Comparison of ENCODE assay signal across 13 cellular contexts in the genomic region with DNA sequence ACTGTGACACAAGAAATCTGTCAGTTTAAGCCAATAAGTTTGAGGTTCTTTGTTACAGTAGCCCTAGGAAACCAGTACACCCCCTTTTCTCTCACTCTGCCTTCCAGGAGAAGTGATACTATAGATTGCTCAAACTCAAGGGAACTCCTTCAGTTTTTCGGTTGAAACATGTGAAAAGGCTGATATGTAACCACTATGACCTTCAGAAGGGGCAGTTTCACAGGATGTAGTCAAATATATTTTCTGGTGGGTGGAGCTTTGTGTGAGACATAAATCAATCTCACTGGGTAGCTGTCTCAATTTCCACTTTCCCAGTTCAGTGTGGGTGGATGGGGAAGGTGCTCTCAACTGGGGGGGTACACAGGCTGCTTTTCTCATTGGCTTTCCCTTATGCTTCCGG. TPM values are rescaled to one million over a fixed set of nuclear protein-coding genes. Genes with fewer than 3 reads are reported as not detected.
A peak's percentile ranks its signal among the peaks of the same experiment; 100 is the strongest.
DNase-seq lines count a peak whose midpoint lies in the region; ATAC-seq and TF ChIP-seq lines count a peak whose summit lies in the region.
"Had no signal": no experiment of that assay in that cellular context is flagged by ENCODE, and none has a peak within 500 bp of the region (broad histone marks: within the 10 kb centered on the region; RNA-seq: fewer than 3 reads in every experiment).

No MANE protein-coding gene starts in this region.

- H3K9me2 ChIP-seq in OCI-LY7 (ENCODE audit: insufficient read depth, low read length), result no peaks in the 10 kb centered on the region

- H3K36me3 Mint-ChIP-seq in Caco-2 (ENCODE audit: insufficient read depth, unreplicated experiment), result no peaks in the 10 kb centered on the region
- H3K36me3 Mint-ChIP-seq: stimulated activated effector memory CD8-positive, alpha-beta T cell treated with anti-CD3 and anti-CD28 coated beads, Interleukin-12 subunit alpha, Interleukin-12 subunit beta, amount 100 ng/mL, for 72 hours had no signal

- no peak overlapping the region for H2AFZ ChIP-seq in OCI-LY7 (ENCODE audit: low read length)
- H2AFZ ChIP-seq: parathyroid adenoma had no signal

- no peak overlapping the region for H3K27ac Mint-ChIP-seq in Caco-2 (ENCODE audit: unreplicated experiment)
- H3K27ac Mint-ChIP-seq: stimulated activated effector memory CD8-positive, alpha-beta T cell treated with anti-CD3 and anti-CD28 coated beads, Interleukin-12 subunit alpha, Interleukin-12 subunit beta, amount 100 ng/mL, for 72 hours had no signal

- H3K9me3 Mint-ChIP-seq in Caco-2 (ENCODE audit: unreplicated experiment), result no peaks in the 10 kb centered on the region
- H3K9me3 Mint-ChIP-seq: stimulated activated effector memory CD8-positive, alpha-beta T cell treated with anti-CD3 and anti-CD28 coated beads, Interleukin-12 subunit alpha, Interleukin-12 subunit beta, amount 100 ng/mL, for 72 hours had no signal

- H3K27ac ChIP-seq in OCI-LY7 (ENCODE audit: low read depth, low read length, poor library complexity, severe bottlenecking) (no peak overlapping the region), SJCRH30 (no peak overlapping the region)
- H3K27ac ChIP-seq: parathyroid adenoma had no signal

- H3K4me3 Mint-ChIP-seq in Caco-2 (ENCODE audit: unreplicated experiment), result no peak overlapping the region
- H3K4me3 Mint-ChIP-seq: stimulated activated effector memory CD8-positive, alpha-beta T cell treated with anti-CD3 and anti-CD28 coated beads, Interleukin-12 subunit alpha, Interleukin-12 subunit beta, amount 100 ng/mL, for 72 hours had no signal

- BruUV-seq in OCI-LY7 (replicated peaks; lab: Mats Ljungman, UMichigan), result no TSS peak
- no TSS peak for BruUV-seq in Caco-2 (replicated peaks; lab: Mats Ljungman, UMichigan)

- DNase-seq in GM13976 (ENCODE audit: low spot score), result peak; percentile 13
- peak; percentile 15 for DNase-seq in NB4 (ENCODE audit: low read depth)
- no peak for DNase-seq in OCI-LY7 (ENCODE audit: low spot score)
- no peak for DNase-seq in NCI-H1694 (lab: John Stamatoyannopoulos, UW)
- no peak for DNase-seq in SJCRH30
- DNase-seq in Caco-2, result no peak
- DNase-seq: activated CD8-positive, alpha-beta memory T cell treated with anti-CD3 and anti-CD28 coated beads, Interleukin-2, amount 50 U/mL, for 4 hours; amniotic stem cell; mesenchymal stem cell had no signal

- no peak for TF ChIP-seq CTCF in GM13976 (IDR thresholded peaks at IDR 0.05; ENCODE audit: borderline replicate concordance, control extremely low read depth, extremely low read depth, insufficient read depth, missing control alignments)
- no peak for TF ChIP-seq CTCF in NB4 (IDR thresholded peaks at IDR 0.05; ENCODE audit: low read depth, low read length)
- no peak for TF ChIP-seq CTCF in OCI-LY7 (conservative IDR thresholded peaks at IDR 0.05; ENCODE audit: low read length)
- no peak for TF ChIP-seq CTCF in Caco-2 (IDR thresholded peaks at IDR 0.05; ENCODE audit: insufficient read depth in 1 of 2, low read depth in 1 of 2, low read length in 1 of 2, severe bottlenecking in 1 of 2, unreplicated experiment in 1 of 2)

- H3K36me3 ChIP-seq in OCI-LY7 (ENCODE audit: insufficient read depth, low read length) (no peaks in the 10 kb centered on the region), SJCRH30 (no peaks in the 10 kb centered on the region), Caco-2 (ENCODE audit: control insufficient read depth, insufficient read depth, low read length) (no peaks in the 10 kb centered on the region)

- CTCF ChIA-PET in OCI-LY7 (lab: Charles Lee; ENCODE audit: unreplicated experiment) (no interaction called here), Caco-2 (lab: Charles Lee) (no interaction called here)

- ATAC-seq in GM19438 (IDR thresholded peaks at IDR 0.05; ENCODE audit: low read depth, unreplicated experiment) (peak; percentile 76), HG02885 (IDR thresholded peaks at IDR 0.05; ENCODE audit: poor library complexity, unreplicated experiment) (peak; percentile 85)
- ATAC-seq: stimulated activated effector memory CD8-positive, alpha-beta T cell treated with anti-CD3 and anti-CD28 coated beads, Interleukin-12 subunit alpha, Interleukin-12 subunit beta, amount 100 ng/mL, for 72 hours had no signal

- H3K4me3 ChIP-seq in NB4 (ENCODE audit: low read depth, low read length) (no peak overlapping the region), OCI-LY7 (ENCODE audit: low read depth, low read length, poor library complexity, severe bottlenecking) (no peak overlapping the region), SJCRH30 (no peak overlapping the region), Caco-2 (ENCODE audit: low read depth, low read length) (no peak overlapping the region)

- POLR2A ChIA-PET in OCI-LY7 (lab: Charles Lee), result no interaction called here
- POLR2A ChIA-PET in Caco-2 (lab: Charles Lee), result no interaction called here

- H3K4me1 ChIP-seq in OCI-LY7 (ENCODE audit: insufficient read depth, low read length, poor library complexity, severe bottlenecking), result no peaks in the 10 kb centered on the region
- no peaks in the 10 kb centered on the region for H3K4me1 ChIP-seq in SJCRH30
- no peaks in the 10 kb centered on the region for H3K4me1 ChIP-seq in Caco-2
- H3K4me1 ChIP-seq: parathyroid adenoma had no signal

- in situ Hi-C loops in GM13976 (cut with MboI; ENCODE audit: low sequenced_read_pairs, unreplicated experiment), result no loop called here

- TF ChIP-seq POLR2A in NB4 (IDR thresholded peaks at IDR 0.05; ENCODE audit: extremely low read depth, insufficient read length), result no peak

- H3K27me3 ChIP-seq in SJCRH30 (no peaks in the 10 kb centered on the region), Caco-2 (replicated peaks; ENCODE audit: control insufficient read depth, insufficient read depth, low read length) (no peaks in the 10 kb centered on the region; the same call in none of the 2 replicates)

- intact Hi-C loops in OCI-LY7 (cut with micrococcal nuclease; ENCODE audit: unreplicated experiment) (no loop called here), Caco-2 (cut with micrococcal nuclease; ENCODE audit: unreplicated experiment) (no loop called here)

- no peaks in the 10 kb centered on the region for H4K20me1 ChIP-seq in OCI-LY7 (ENCODE audit: insufficient read depth, low read length)

- no peaks in the 10 kb centered on the region for H3K79me2 ChIP-seq in OCI-LY7 (ENCODE audit: insufficient read depth, low read depth, low read length)
- H3K79me2 ChIP-seq: parathyroid adenoma had no signal

- H3K27me3 Mint-ChIP-seq in Caco-2 (ENCODE audit: insufficient read depth, unreplicated experiment), result peaks cover 16% of the 10 kb centered on the region

- no peak overlapping the region for H3K4me2 ChIP-seq in OCI-LY7 (ENCODE audit: low read length)

- H3K9me3 ChIP-seq in OCI-LY7 (ENCODE audit: low read length) (no peaks in the 10 kb centered on the region), SJCRH30 (replicated peaks) (no peaks in the 10 kb centered on the region), Caco-2 (no peaks in the 10 kb centered on the region)

- no peaks in the 10 kb centered on the region for H3K4me1 Mint-ChIP-seq in Caco-2 (ENCODE audit: low read depth, unreplicated experiment)
- H3K4me1 Mint-ChIP-seq: stimulated activated effector memory CD8-positive, alpha-beta T cell treated with anti-CD3 and anti-CD28 coated beads, Interleukin-12 subunit alpha, Interleukin-12 subunit beta, amount 100 ng/mL, for 72 hours had no signal

RNA-seq across cellular contexts. Expression of gene HTR2A, which starts 41.7 kb away (rescaled TPM):
- not detected in 2 replicates for total RNA-seq in OCI-LY7 (2014; rRNA removed; shearing (Covaris generic))
- total RNA-seq in OCI-LY7 (2022) (not detected in 2 replicates), Caco-2 (2022) (not detected in 2 replicates)
- 0.02 TPM in 1 of 2 replicates, not detected in the other for total RNA-seq in SJCRH30 (2014; rRNA removed; shearing (Covaris generic))

RNA-seq across cellular contexts. Expression of gene ESD, which starts 58.2 kb away (rescaled TPM):
- 30.2 and 48.0 TPM in 2 replicates for total RNA-seq in OCI-LY7 (2014; rRNA removed; shearing (Covaris generic))
- 41.6 and 44.1 TPM in 2 replicates for total RNA-seq in OCI-LY7 (2022)
- 138 and 148 TPM in 2 replicates for total RNA-seq in SJCRH30 (2014; rRNA removed; shearing (Covaris generic))
- total RNA-seq in Caco-2 (2022), result 118 and 119 TPM in 2 replicates

Comparison
In these comparisons a context has a peak if more than half of its experiments do, and no peak if none do; other contexts are left out.
1. DNase-seq: peak in GM13976 (single experiment) and NB4 (single experiment); none in OCI-LY7 (single experiment), NCI-H1694 (single experiment), SJCRH30 (0 of 2) and Caco-2 (0 of 2).